ENCODE assay signal across 21 cellular contexts in the genomic region with DNA sequence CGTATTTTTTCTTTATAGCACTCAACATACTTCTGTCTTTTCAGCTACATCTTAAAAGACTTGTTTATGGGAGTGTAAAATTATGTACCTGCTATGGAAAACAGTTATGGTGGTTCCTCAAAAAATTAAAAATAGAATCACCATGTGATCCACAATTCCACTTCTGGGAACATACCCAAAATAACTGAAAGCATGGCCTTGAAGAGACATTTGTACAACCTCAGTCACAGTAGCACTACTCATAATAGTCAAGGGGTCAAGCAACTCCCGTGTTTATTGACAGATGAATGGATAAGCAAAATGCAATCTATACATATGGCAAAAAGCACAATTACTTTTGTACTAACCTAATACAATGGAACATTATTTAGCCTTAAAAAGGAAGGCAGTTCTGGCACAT.
"Had no signal": no experiment of that assay in that cellular context is flagged by ENCODE, and none has a peak within 500 bp of the region (broad histone marks: within the 10 kb centered on the region; RNA-seq: fewer than 3 reads in every experiment).

No MANE protein-coding gene starts in this region.

- H3K4me3 Mint-ChIP-seq: immature natural killer cell; naive B cell; nephron; stimulated activated naive B cell treated with anti-CD40 and anti-IgM and Interleukin-4, amounts not matched to agents 10 μg/mL and 1 μg/mL and 100 μg/mL, for 72 hours; stimulated activated naive CD8-positive, alpha-beta T cell treated with anti-CD3 and anti-CD28 coated beads, Interleukin-15, amount 100 ng/mL, for 72 hours; type B pancreatic cell had no signal

- H3K36me3 Mint-ChIP-seq: immature natural killer cell, type B pancreatic cell had no signal

- H3K4me1 ChIP-seq: gastrocnemius medialis, parathyroid adenoma, prostate gland, right lobe of liver, spleen had no signal

- H3K27me3 Mint-ChIP-seq: stimulated activated naive CD8-positive, alpha-beta T cell treated with anti-CD3 and anti-CD28 coated beads, Interleukin-15, amount 100 ng/mL, for 72 hours; type B pancreatic cell had no signal

- H3K27ac ChIP-seq: gastrocnemius medialis, parathyroid adenoma, prostate gland, right lobe of liver, spleen had no signal

- DNase-seq: cortex of kidney; effector memory CD4-positive, alpha-beta T cell; gastrocnemius medialis; immature natural killer cell; kidney; left cardiac atrium; mesendoderm; naive B cell; occipital lobe; right lobe of liver; spleen; stimulated activated CD4-positive, alpha-beta T cell treated with anti-CD3 and anti-CD28 coated beads, Interleukin-15, amount 100 ng/mL, for 24 hours; stimulated activated CD4-positive, alpha-beta T cell treated with anti-CD3 and anti-CD28 coated beads, Interleukin-1b, Interleukin-23, amount 100 ng/mL, for 48 hours; stimulated activated CD4-positive, alpha-beta T cell treated with anti-CD3 and anti-CD28 coated beads, Interleukin-4, amount 100 ng/mL, for 24 hours; stimulated activated naive B cell treated with anti-CD40 and anti-IgM and Interleukin-4, amounts not matched to agents 10 μg/mL and 1 μg/mL and 100 μg/mL, for 72 hours; stimulated activated naive CD8-positive, alpha-beta T cell treated with anti-CD3 and anti-CD28 coated beads, Interleukin-15, amount 100 ng/mL, for 72 hours had no signal

- H3K9me3 ChIP-seq: gastrocnemius medialis, prostate gland, right lobe of liver had no signal

- H3K36me3 ChIP-seq: gastrocnemius medialis, prostate gland, right lobe of liver, spleen had no signal

- H3K4me1 Mint-ChIP-seq: naive B cell; nephron; stimulated activated naive B cell treated with anti-CD40 and anti-IgM and Interleukin-4, amounts not matched to agents 10 μg/mL and 1 μg/mL and 100 μg/mL, for 72 hours; stimulated activated naive CD8-positive, alpha-beta T cell treated with anti-CD3 and anti-CD28 coated beads, Interleukin-15, amount 100 ng/mL, for 72 hours had no signal

- H3K27ac Mint-ChIP-seq: immature natural killer cell; naive B cell; nephron; stimulated activated naive B cell treated with anti-CD40 and anti-IgM and Interleukin-4, amounts not matched to agents 10 μg/mL and 1 μg/mL and 100 μg/mL, for 72 hours; type B pancreatic cell had no signal

- H3K4me3 ChIP-seq: gastrocnemius medialis, prostate gland, right lobe of liver, spleen had no signal

- H3K27me3 ChIP-seq: gastrocnemius medialis, right lobe of liver, spleen had no signal

- H3K9me3 Mint-ChIP-seq: type B pancreatic cell had no signal

- ATAC-seq: esophagus mucosa; gastrocnemius medialis; right lobe of liver; stimulated activated naive B cell treated with anti-CD40 and anti-IgM and Interleukin-4, amounts not matched to agents 10 μg/mL and 1 μg/mL and 100 μg/mL, for 72 hours; stimulated activated naive CD8-positive, alpha-beta T cell treated with anti-CD3 and anti-CD28 coated beads, Interleukin-15, amount 100 ng/mL, for 72 hours had no signal
